In genomic region chr7:28580626-28581025, GRCh38 we compare ENCODE assay signal across 27 cellular contexts.
"Had no signal": no experiment of that assay in that cellular context is flagged by ENCODE, and none has a peak within 500 bp of the region (broad histone marks: within the 10 kb centered on the region; RNA-seq: fewer than 3 reads in every experiment).

No MANE protein-coding gene starts in this region.

- H3K9me3 Mint-ChIP-seq: activated CD4-positive, alpha-beta memory T cell treated with anti-CD3 and anti-CD28 coated beads, Interleukin-2, amount 10 ng/mL, durations not matched to agents 7 days and 5 days; activated CD4-positive, alpha-beta T cell treated with anti-CD3 and anti-CD28 coated beads, Interleukin-2, amount 10 ng/mL, durations not matched to agents 7 days and 5 days; activated naive CD4-positive, alpha-beta T cell treated with anti-CD3 and anti-CD28 coated beads, Interleukin-2, amount 50 U/mL, for 72 hours; activated T-helper 2 cell treated with anti-CD3 and anti-CD28 coated beads, Interferon-gamma antibody, Interleukin-2, Interleukin-4, amounts not matched to agents 10 μg/mL and 5 μg/mL and 100 μg/mL, durations not matched to agents 14 hours and 24 hours and 36 hours; brain; effector memory CD8-positive, alpha-beta T cell; immature natural killer cell; WTC11 had no signal

- H3K36me3 Mint-ChIP-seq: activated CD8-positive, alpha-beta memory T cell treated with anti-CD3 and anti-CD28 coated beads, Interleukin-2, amount 10 ng/mL, durations not matched to agents 7 days and 5 days; activated naive CD4-positive, alpha-beta T cell treated with anti-CD3 and anti-CD28 coated beads, Interleukin-2, amount 50 U/mL, for 72 hours; brain; immature natural killer cell; mesothelial cell of epicardium; WTC11 had no signal

- H3K27me3 Mint-ChIP-seq: activated CD4-positive, alpha-beta memory T cell treated with anti-CD3 and anti-CD28 coated beads, Interleukin-2, amount 10 ng/mL, durations not matched to agents 7 days and 5 days; brain had no signal

- H3K4me3 ChIP-seq: adrenal gland, heart left ventricle, ovary, right lobe of liver, tibial nerve had no signal

- ATAC-seq: activated CD8-positive, alpha-beta memory T cell treated with anti-CD3 and anti-CD28 coated beads, Interleukin-2, amount 10 ng/mL, durations not matched to agents 7 days and 5 days; activated naive CD4-positive, alpha-beta T cell treated with anti-CD3 and anti-CD28 coated beads, Interleukin-2, amount 50 U/mL, for 72 hours; effector memory CD8-positive, alpha-beta T cell; heart left ventricle; left colon; right lobe of liver; WTC11 had no signal

- H3K36me3 ChIP-seq: adrenal gland, heart left ventricle, ovary, right lobe of liver, tibial nerve had no signal

- H3K4me1 Mint-ChIP-seq: activated CD4-positive, alpha-beta memory T cell treated with anti-CD3 and anti-CD28 coated beads, Interleukin-2, amount 10 ng/mL, durations not matched to agents 7 days and 5 days; activated CD4-positive, alpha-beta T cell treated with anti-CD3 and anti-CD28 coated beads, Interleukin-2, amount 10 ng/mL, durations not matched to agents 7 days and 5 days; activated CD8-positive, alpha-beta memory T cell treated with anti-CD3 and anti-CD28 coated beads, Interleukin-2, amount 10 ng/mL, durations not matched to agents 7 days and 5 days; immature natural killer cell; naive B cell had no signal

- H3K4me1 ChIP-seq: adrenal gland, right lobe of liver, tibial nerve had no signal

- DNase-seq: activated CD4-positive, alpha-beta memory T cell treated with anti-CD3 and anti-CD28 coated beads, Interleukin-2, amount 10 ng/mL, durations not matched to agents 7 days and 5 days; activated CD4-positive, alpha-beta T cell treated with anti-CD3 and anti-CD28 coated beads for 1 hour; activated CD4-positive, alpha-beta T cell treated with anti-CD3 and anti-CD28 coated beads, Interleukin-2, amount 10 ng/mL, durations not matched to agents 7 days and 5 days; activated CD8-positive, alpha-beta memory T cell treated with anti-CD3 and anti-CD28 coated beads, Interleukin-2, amount 10 ng/mL, durations not matched to agents 7 days and 5 days; activated T-cell treated with anti-CD3 and anti-CD28 coated beads, Interleukin-2, amount 50 U/mL, for 48 hours; adrenal gland; aorta; cortex of kidney; effector memory CD8-positive, alpha-beta T cell; foreskin fibroblast; heart left ventricle; hypothalamus; immature natural killer cell; kidney; left colon; naive B cell; ovary; right lobe of liver; stimulated activated CD4-positive, alpha-beta T cell treated with anti-CD3 and anti-CD28 coated beads, Interleukin-2, amount 100 ng/mL, for 48 hours; stimulated activated naive CD4-positive, alpha-beta T cell treated with Interleukin-2 at 50 U/mL for 16 hours had no signal

- H3K27ac ChIP-seq: adrenal gland, heart left ventricle, ovary, right lobe of liver, tibial nerve had no signal

- H3K27me3 ChIP-seq: adrenal gland, heart left ventricle, ovary, tibial nerve had no signal

- H3K4me3 Mint-ChIP-seq: activated CD4-positive, alpha-beta memory T cell treated with anti-CD3 and anti-CD28 coated beads, Interleukin-2, amount 10 ng/mL, durations not matched to agents 7 days and 5 days; activated CD4-positive, alpha-beta T cell treated with anti-CD3 and anti-CD28 coated beads, Interleukin-2, amount 10 ng/mL, durations not matched to agents 7 days and 5 days; activated CD8-positive, alpha-beta memory T cell treated with anti-CD3 and anti-CD28 coated beads, Interleukin-2, amount 10 ng/mL, durations not matched to agents 7 days and 5 days; brain; effector memory CD8-positive, alpha-beta T cell; immature natural killer cell; mesothelial cell of epicardium; naive B cell; WTC11 had no signal

- H3K27ac Mint-ChIP-seq: activated CD4-positive, alpha-beta memory T cell treated with anti-CD3 and anti-CD28 coated beads, Interleukin-2, amount 10 ng/mL, durations not matched to agents 7 days and 5 days; activated CD4-positive, alpha-beta T cell treated with anti-CD3 and anti-CD28 coated beads, Interleukin-2, amount 10 ng/mL, durations not matched to agents 7 days and 5 days; activated CD8-positive, alpha-beta memory T cell treated with anti-CD3 and anti-CD28 coated beads, Interleukin-2, amount 10 ng/mL, durations not matched to agents 7 days and 5 days; activated naive CD4-positive, alpha-beta T cell treated with anti-CD3 and anti-CD28 coated beads, Interleukin-2, amount 50 U/mL, for 72 hours; activated T-helper 2 cell treated with anti-CD3 and anti-CD28 coated beads, Interferon-gamma antibody, Interleukin-2, Interleukin-4, amounts not matched to agents 10 μg/mL and 5 μg/mL and 100 μg/mL, durations not matched to agents 14 hours and 24 hours and 36 hours; effector memory CD8-positive, alpha-beta T cell; immature natural killer cell; mesothelial cell of epicardium; naive B cell; progenitor cell of endocrine pancreas; WTC11 had no signal
